ENCODE assay signal across 19 cellular contexts in the genomic region with DNA sequence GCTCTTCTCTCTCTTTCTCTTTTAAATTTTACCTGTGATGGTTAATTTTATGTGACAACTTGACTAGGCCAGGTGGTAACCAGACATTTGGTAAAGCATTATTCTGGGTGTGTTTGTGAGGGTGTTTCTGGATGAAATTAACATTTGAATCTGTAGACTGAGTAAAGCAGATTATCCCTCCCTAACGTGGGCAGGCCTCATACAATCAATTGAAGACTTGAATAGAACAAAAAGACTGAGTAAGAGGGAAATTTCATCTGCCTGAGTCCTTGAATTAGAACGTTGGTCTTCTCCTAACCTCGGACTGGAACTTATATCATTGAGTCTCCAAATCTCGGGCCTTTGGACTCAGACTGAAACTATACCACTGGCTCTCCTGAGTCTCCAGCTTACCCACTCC.
DNase-seq lines count a peak whose midpoint lies in the region; ATAC-seq, FAIRE-seq and TF ChIP-seq lines count a peak whose summit lies in the region.
"Had no signal": no experiment of that assay in that cellular context is flagged by ENCODE, and none has a peak within 500 bp of the region (broad histone marks: within the 10 kb centered on the region; RNA-seq: fewer than 3 reads in every experiment).

No MANE protein-coding gene starts in this region.

- no peaks in the 10 kb centered on the region for H3K9me2 ChIP-seq in Karpas-422 (replicated peaks; ENCODE audit: insufficient read depth, low read length)

- no peak overlapping the region for H3K4me3 Mint-ChIP-seq in activated naive CD4-positive, alpha-beta T cell treated with anti-CD3 and anti-CD28 coated beads, Interleukin-2, amount 50 U/mL, for 24 hours
- peak overlapping the region; percentile 44 for H3K4me3 Mint-ChIP-seq in activated naive CD8-positive, alpha-beta T cell treated with anti-CD3 and anti-CD28 coated beads, Interleukin-2, amount 50 U/mL, for 24 hours
- H3K4me3 Mint-ChIP-seq: CD14-positive monocyte; CD4-positive, alpha-beta memory T cell; HFFc6 had no signal

- no peak overlapping the region for H3K27ac ChIP-seq in Karpas-422 (ENCODE audit: low read length)
- H3K27ac ChIP-seq: BLaER1 had no signal

- H3K4me1 ChIP-seq in Karpas-422 (ENCODE audit: low read length) = peaks cover 3% of the 10 kb centered on the region; the same call in 1 of the 2 replicates
- H3K4me1 ChIP-seq: BLaER1 had no signal

- peaks cover 16% of the 10 kb centered on the region; the same call in 1 of the 2 replicates for H3K36me3 ChIP-seq in Karpas-422 (ENCODE audit: insufficient read depth, low read length)
- H3K36me3 ChIP-seq: BLaER1 had no signal

- FAIRE-seq in H54 (lab: Jason Lieb, UNC) = no peak
- FAIRE-seq: GM12878, H1, HTR-8/SVneo had no signal

- H2AFZ ChIP-seq in Karpas-422 (ENCODE audit: low read length) = 0 out of 2 replicates have a peak overlapping the region, but pooled peaks have one; percentile 13

- no peaks in the 10 kb centered on the region for H3K27me3 Mint-ChIP-seq in activated naive CD4-positive, alpha-beta T cell treated with anti-CD3 and anti-CD28 coated beads, Interleukin-2, amount 50 U/mL, for 24 hours
- H3K27me3 Mint-ChIP-seq in activated naive CD8-positive, alpha-beta T cell treated with anti-CD3 and anti-CD28 coated beads, Interleukin-2, amount 50 U/mL, for 24 hours = no peaks in the 10 kb centered on the region
- H3K27me3 Mint-ChIP-seq: CD4-positive, alpha-beta memory T cell had no signal

- peaks cover 28% of the 10 kb centered on the region for H3K4me1 Mint-ChIP-seq in activated naive CD4-positive, alpha-beta T cell treated with anti-CD3 and anti-CD28 coated beads, Interleukin-2, amount 50 U/mL, for 24 hours
- H3K4me1 Mint-ChIP-seq in activated naive CD8-positive, alpha-beta T cell treated with anti-CD3 and anti-CD28 coated beads, Interleukin-2, amount 50 U/mL, for 24 hours = peaks cover 35% of the 10 kb centered on the region
- H3K4me1 Mint-ChIP-seq: CD14-positive monocyte; CD4-positive, alpha-beta memory T cell had no signal

- no peaks in the 10 kb centered on the region for H3K9me3 ChIP-seq in Karpas-422 (ENCODE audit: low read length)
- H3K9me3 ChIP-seq: BLaER1 had no signal

- no peaks in the 10 kb centered on the region for H3K27me3 ChIP-seq in Karpas-422 (ENCODE audit: low read length)
- H3K27me3 ChIP-seq: BLaER1 had no signal

- no peak overlapping the region for H3K9ac ChIP-seq in Karpas-422 (ENCODE audit: low read length)
- H3K9ac ChIP-seq: BLaER1 had no signal

- H4K20me1 ChIP-seq in Karpas-422 (ENCODE audit: insufficient read depth, low read depth, low read length) = no peaks in the 10 kb centered on the region
- H4K20me1 ChIP-seq: BLaER1 had no signal

- TF ChIP-seq POLR2A in H54 (IDR thresholded peaks at IDR 0.05; ENCODE audit: low read depth, low read length) = no peak

- intact Hi-C loops in posterior vena cava (cut with DNase I) = no loop called here

- peaks cover 34% of the 10 kb centered on the region for H3K36me3 Mint-ChIP-seq in activated naive CD4-positive, alpha-beta T cell treated with anti-CD3 and anti-CD28 coated beads, Interleukin-2, amount 50 U/mL, for 24 hours
- H3K36me3 Mint-ChIP-seq in activated naive CD4-positive, alpha-beta T cell treated with anti-CD3 and anti-CD28 coated beads, Interleukin-2, amount 50 U/mL, for 72 hours = peaks cover 20% of the 10 kb centered on the region in 2 donors
- H3K36me3 Mint-ChIP-seq in activated naive CD8-positive, alpha-beta T cell treated with anti-CD3 and anti-CD28 coated beads, Interleukin-2, amount 50 U/mL, for 24 hours (ENCODE audit: low read depth) = peaks cover 48% of the 10 kb centered on the region
- H3K36me3 Mint-ChIP-seq: CD14-positive monocyte had no signal

- peaks cover 14% of the 10 kb centered on the region for H3K9me3 Mint-ChIP-seq in activated naive CD4-positive, alpha-beta T cell treated with anti-CD3 and anti-CD28 coated beads, Interleukin-2, amount 50 U/mL, for 24 hours
- H3K9me3 Mint-ChIP-seq in activated naive CD4-positive, alpha-beta T cell treated with anti-CD3 and anti-CD28 coated beads, Interleukin-2, amount 50 U/mL, for 72 hours = peaks cover 7 to 8% of the 10 kb centered on the region in 2 donors
- H3K9me3 Mint-ChIP-seq in activated naive CD8-positive, alpha-beta T cell treated with anti-CD3 and anti-CD28 coated beads, Interleukin-2, amount 50 U/mL, for 24 hours = peaks cover 7% of the 10 kb centered on the region

- no peak for DNase-seq in activated naive CD4-positive, alpha-beta T cell treated with anti-CD3 and anti-CD28 coated beads, Interleukin-2, amount 50 U/mL, for 72 hours (ENCODE audit: low spot score in 2 of 2)
- DNase-seq in Karpas-422 (no peak), H54 (ENCODE audit: insufficient read length, low spot score) (no peak), posterior vena cava (ENCODE audit: low spot score) (no peak), mucosa of gallbladder (ENCODE audit: low spot score) (no peak)
- DNase-seq in activated naive CD8-positive, alpha-beta T cell treated with anti-CD3 and anti-CD28 coated beads, Interleukin-2, amount 50 U/mL, for 24 hours = no peak
- DNase-seq: 8988T; Calu3; CD4-positive, alpha-beta memory T cell; DMS79 treated with DMSO at 0.1 percent for 48 hours; HFFc6; IMR-90 had no signal

- peak overlapping the region; percentile 57 for H3K27ac Mint-ChIP-seq in activated naive CD4-positive, alpha-beta T cell treated with anti-CD3 and anti-CD28 coated beads, Interleukin-2, amount 50 U/mL, for 24 hours
- H3K27ac Mint-ChIP-seq in activated naive CD4-positive, alpha-beta T cell treated with anti-CD3 and anti-CD28 coated beads, Interleukin-2, amount 50 U/mL, for 72 hours = no peak overlapping the region
- peak overlapping the region; percentile 87 for H3K27ac Mint-ChIP-seq in activated naive CD8-positive, alpha-beta T cell treated with anti-CD3 and anti-CD28 coated beads, Interleukin-2, amount 50 U/mL, for 24 hours
- H3K27ac Mint-ChIP-seq: CD14-positive monocyte, HFFc6 had no signal

- no peak overlapping the region for H3K4me2 ChIP-seq in Karpas-422 (ENCODE audit: low read depth, low read length, poor library complexity, severe bottlenecking)
- H3K4me2 ChIP-seq: BLaER1 had no signal

- H3K4me3 ChIP-seq in Karpas-422 (ENCODE audit: low read length) = no peak overlapping the region
- H3K4me3 ChIP-seq: BLaER1, GM12878 had no signal

- no peaks in the 10 kb centered on the region for H3K79me2 ChIP-seq in Karpas-422 (ENCODE audit: low read length)

- no peak for ATAC-seq in activated naive CD4-positive, alpha-beta T cell treated with anti-CD3 and anti-CD28 coated beads, Interleukin-2, amount 50 U/mL, for 72 hours
- peak; percentile 44 for ATAC-seq in activated naive CD8-positive, alpha-beta T cell treated with anti-CD3 and anti-CD28 coated beads, Interleukin-2, amount 50 U/mL, for 24 hours
- ATAC-seq: GM12878, HCT116 had no signal

Comparison
In these comparisons a context has a peak if more than half of its experiments do, and no peak if none do; other contexts are left out.
1. H3K27ac Mint-ChIP-seq: peak in activated naive CD4-positive, alpha-beta T cell treated with anti-CD3 and anti-CD28 coated beads, Interleukin-2, amount 50 U/mL, for 24 hours (single experiment) and activated naive CD8-positive, alpha-beta T cell treated with anti-CD3 and anti-CD28 coated beads, Interleukin-2, amount 50 U/mL, for 24 hours (single experiment); none in activated naive CD4-positive, alpha-beta T cell treated with anti-CD3 and anti-CD28 coated beads, Interleukin-2, amount 50 U/mL, for 72 hours (0 of 2).